In the genomic region with DNA sequence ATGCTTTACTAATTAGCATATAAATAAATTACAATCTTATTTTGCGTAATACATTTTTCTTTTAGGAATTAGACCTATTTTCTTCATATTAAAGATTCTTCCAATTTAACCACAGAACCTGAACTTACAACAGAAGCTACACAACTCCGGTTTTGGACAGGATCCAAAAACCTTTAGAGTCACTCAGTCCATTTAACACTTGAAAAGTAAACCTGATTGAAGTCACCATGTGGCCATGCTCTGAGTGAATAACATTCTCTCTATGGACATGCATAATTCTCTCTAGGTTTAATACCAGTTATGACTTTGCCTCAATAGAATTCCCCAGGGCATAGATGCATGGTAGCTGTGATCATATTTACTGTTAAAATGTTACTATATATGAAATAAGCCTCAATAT, we compare ENCODE assay signal across 18 cellular contexts.
DNase-seq lines count a peak whose midpoint lies in the region; ATAC-seq lines count a peak whose summit lies in the region.
"Had no signal": no experiment of that assay in that cellular context is flagged by ENCODE, and none has a peak within 500 bp of the region (broad histone marks: within the 10 kb centered on the region; RNA-seq: fewer than 3 reads in every experiment).

No MANE protein-coding gene starts in this region.

- 28 to 32% methylated on average over 2 of the region's 2 CpGs for WGBS in GM23248 (ENCODE audit: low coverage in 1 of 2, low lambda C conversion rate in 2 of 2, missing lambda C conversion rate in 2 of 2), 2 experiments

- H3K36me3 ChIP-seq in GM23248 (ENCODE audit: low read depth), result no peaks in the 10 kb centered on the region
- H3K36me3 ChIP-seq: SJSA1 had no signal

- no peak for ATAC-seq in GM21528 (IDR thresholded peaks at IDR 0.05; ENCODE audit: low FRiP score, unreplicated experiment)
- ATAC-seq: HCT116, PC-3 had no signal

- H3K4me1 ChIP-seq in GM23248 (ENCODE audit: insufficient read depth), result no peaks in the 10 kb centered on the region
- H3K4me1 ChIP-seq: SJSA1 had no signal

- no peaks in the 10 kb centered on the region for H3K9me3 ChIP-seq in GM23248 (ENCODE audit: low read depth)
- H3K9me3 ChIP-seq: SJSA1 had no signal

- no peaks in the 10 kb centered on the region for H3K79me2 ChIP-seq in GM23248 (ENCODE audit: insufficient read depth)

- peak; percentile 0 for DNase-seq in NCI-H2196 (lab: John Stamatoyannopoulos, UW; ENCODE audit: unreplicated experiment)
- DNase-seq in NCI-H2196 treated with DMSO at 0.1 percent for 48 hours (lab: John Stamatoyannopoulos, UW; ENCODE audit: unreplicated experiment), result no peak
- peak; percentile 0 for DNase-seq in GM23248
- DNase-seq in NCI-H2107 treated with DMSO at 0.1 percent for 48 hours (lab: John Stamatoyannopoulos, UW; ENCODE audit: unreplicated experiment), result peak; percentile 54
- peak; percentile 27 for DNase-seq in left kidney (ENCODE audit: low read depth, low spot score)
- no peak for DNase-seq in activated CD4-positive, alpha-beta T cell treated with anti-CD3 and anti-CD28 coated beads for 48 hours
- DNase-seq: ACHN, AML-193, Kasumi-1, NCI-H1436, NCI-H2029, PC-3, SW 1271 had no signal

- no peaks in the 10 kb centered on the region for H3F3A ChIP-seq in GM23248 (ENCODE audit: insufficient read depth)

- H3K9ac ChIP-seq in GM23248, result no peak overlapping the region

- no peak overlapping the region for H3K27ac ChIP-seq in GM23248
- H3K27ac ChIP-seq: HL-60, RWPE1, SJSA1 had no signal

- H2AFZ ChIP-seq in GM23248, result no peak overlapping the region

- in situ Hi-C loops in GM23248 (cut with MboI), result no loop called here

- no peak overlapping the region for H3K4me2 ChIP-seq in GM23248 (ENCODE audit: unreplicated experiment)

- no peaks in the 10 kb centered on the region for H3K9me2 ChIP-seq in GM23248 (ENCODE audit: insufficient read depth)

- no peaks in the 10 kb centered on the region for H3K27me3 ChIP-seq in GM23248 (replicated peaks; ENCODE audit: insufficient read depth)
- H3K27me3 ChIP-seq: SJSA1 had no signal

- no peak overlapping the region for H3K4me3 ChIP-seq in GM23248
- H3K4me3 ChIP-seq: SJSA1 had no signal

- H4K20me1 ChIP-seq in GM23248 (ENCODE audit: insufficient read depth), result no peaks in the 10 kb centered on the region

Comparison
In these comparisons a context has a peak if more than half of its experiments do, and no peak if none do; other contexts are left out.
1. DNase-seq: peak in NCI-H2196 (single experiment), GM23248 (single experiment), NCI-H2107 treated with DMSO at 0.1 percent for 48 hours (single experiment) and left kidney (single experiment); none in NCI-H2196 treated with DMSO at 0.1 percent for 48 hours (single experiment) and activated CD4-positive, alpha-beta T cell treated with anti-CD3 and anti-CD28 coated beads for 48 hours (single experiment).